Comparison of ENCODE assay signal across 15 cellular contexts in the genomic region with DNA sequence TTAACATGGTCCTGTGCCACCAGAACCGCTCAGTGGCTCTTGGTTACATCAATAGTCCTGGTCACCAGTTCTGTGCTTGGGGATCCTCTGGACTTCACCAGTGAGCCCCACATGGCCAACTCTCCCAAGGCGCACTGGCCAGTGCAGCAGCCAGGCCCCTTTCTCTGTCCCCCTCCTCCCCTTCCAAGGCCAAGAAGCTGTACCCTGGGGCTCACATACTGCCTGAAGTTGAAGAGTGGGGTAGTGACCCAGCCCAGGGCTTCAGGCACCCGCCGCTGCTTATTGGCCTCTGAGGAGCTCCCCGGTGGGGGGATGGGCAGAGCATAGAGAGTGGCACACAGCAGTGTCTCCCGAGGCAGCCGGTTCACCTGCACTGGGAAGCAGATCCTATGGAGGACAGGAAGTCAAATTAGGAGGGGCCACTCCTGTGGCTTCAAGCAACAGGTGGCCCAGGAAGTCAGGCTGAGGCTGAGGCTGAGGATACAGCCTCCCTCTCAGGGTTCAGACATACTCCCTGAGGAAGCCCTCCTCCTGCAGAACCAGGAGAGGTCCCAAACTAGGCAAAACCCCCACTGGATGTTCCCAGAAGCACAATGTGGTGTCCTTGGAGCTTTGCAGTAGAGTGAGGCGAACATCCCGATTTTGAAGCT. TPM values are rescaled to one million over a fixed set of nuclear protein-coding genes. Genes with fewer than 3 reads are reported as not detected.
DNase-seq lines count a peak whose midpoint lies in the region; ATAC-seq and TF ChIP-seq lines count a peak whose summit lies in the region.
"Had no signal": no experiment of that assay in that cellular context is flagged by ENCODE, and none has a peak within 500 bp of the region (broad histone marks: within the 10 kb centered on the region; RNA-seq: fewer than 3 reads in every experiment).

No MANE protein-coding gene starts in this region.

- DNase-seq in left ventricle myocardium inferior (no peak), left cardiac atrium (no peak), colonic mucosa (peak; percentile 41), neuronal stem cell (ENCODE audit: low spot score) (no peak), SIG-M5 treated with dmso at 0.1 percent for 504 hours (lab: John Stamatoyannopoulos, UW; ENCODE audit: unreplicated experiment) (no peak), progenitor cell of endocrine pancreas (ENCODE audit: low spot score, unreplicated experiment) (no peak)
- DNase-seq: amniotic stem cell; kidney; MV-4-11; NCI-H2171 treated with DMSO at 0.1 percent for 48 hours; stimulated activated CD4-positive, alpha-beta T cell treated with anti-CD3 and anti-CD28 coated beads, Interleukin-15, amount 100 ng/mL, for 24 hours; testis had no signal

- no peak for ATAC-seq in left cardiac atrium
- ATAC-seq in GM21447 (IDR thresholded peaks at IDR 0.05; ENCODE audit: unreplicated experiment), result no peak
- no peak for ATAC-seq in GM19397 (IDR thresholded peaks at IDR 0.05; ENCODE audit: unreplicated experiment)

- H3K4me1 ChIP-seq in left ventricle myocardium inferior (peaks cover 90% of the 10 kb centered on the region), colonic mucosa (peaks cover 24% of the 10 kb centered on the region), neuronal stem cell (ENCODE audit: control insufficient read depth in 2 of 2, insufficient read depth in 1 of 2, low read depth in 1 of 2, low read length in 2 of 2) (peaks cover 18 to 29% of the 10 kb centered on the region in 2 donors)

- intact Hi-C loops in left ventricle myocardium inferior (cut with micrococcal nuclease) (loop anchor here (5.0 kb wide), 1 partner anchor 53 kb away; no protein-coding TSS in a partner anchor), left cardiac atrium (cut with DNase I) (loop anchor here in 1 of 2 donors (5.0 kb wide), 1 partner anchor 53 kb away; no protein-coding TSS in a partner anchor), colonic mucosa (cut with DNase I) (no loop called here)

- peak overlapping the region; percentile 92 for H3K27ac ChIP-seq in left ventricle myocardium inferior (replicated peaks)
- peak overlapping the region; percentile 97 for H3K27ac ChIP-seq in colonic mucosa
- H3K27ac ChIP-seq in neuronal stem cell (replicated peaks; ENCODE audit: low read length), result no peak overlapping the region
- H3K27ac ChIP-seq: testis had no signal

- no peak overlapping the region for H2BK12ac ChIP-seq in neuronal stem cell (ENCODE audit: low read length)

- H3K9me3 ChIP-seq in left ventricle myocardium inferior (replicated peaks), result no peaks in the 10 kb centered on the region
- H3K9me3 ChIP-seq in colonic mucosa, result no peaks in the 10 kb centered on the region
- H3K9me3 ChIP-seq in neuronal stem cell (replicated peaks in 1 of 2; ENCODE audit: control insufficient read depth in 2 of 2, insufficient read depth in 1 of 2, low read depth in 1 of 2, low read length in 2 of 2), result no peaks in the 10 kb centered on the region
- H3K9me3 ChIP-seq: testis had no signal

- H3K27me3 Mint-ChIP-seq in progenitor cell of endocrine pancreas, result no peaks in the 10 kb centered on the region

- H3K4me2 ChIP-seq in neuronal stem cell (ENCODE audit: insufficient read depth, low read length, poor library complexity, severe bottlenecking), result no peak overlapping the region

- TF ChIP-seq CTCF in left ventricle myocardium inferior (IDR thresholded peaks at IDR 0.05; ENCODE audit: borderline replicate concordance), result no peak
- no peak for TF ChIP-seq CTCF in colonic mucosa (IDR thresholded peaks at IDR 0.05)
- no peak for TF ChIP-seq CTCF in progenitor cell of endocrine pancreas (IDR thresholded peaks at IDR 0.05; ENCODE audit: unreplicated experiment)

- no peak overlapping the region for H4K91ac ChIP-seq in neuronal stem cell (ENCODE audit: low read depth, low read length, poor library complexity)

- peak overlapping the region; percentile 4 for H3K4ac ChIP-seq in neuronal stem cell (ENCODE audit: low read length)

- H3K4me3 ChIP-seq in left ventricle myocardium inferior (peak overlapping the region; percentile 57), colonic mucosa (no peak overlapping the region), neuronal stem cell (ENCODE audit: low read length in 2 of 2) (no peak overlapping the region)
- H3K4me3 ChIP-seq: testis had no signal

- H4K8ac ChIP-seq in neuronal stem cell (ENCODE audit: low read depth, low read length), result no peak overlapping the region

- H3K23ac ChIP-seq in neuronal stem cell (ENCODE audit: low read depth, low read length, poor library complexity), result no peak overlapping the region

- H2BK120ac ChIP-seq in neuronal stem cell (ENCODE audit: low read depth, low read length), result no peak overlapping the region

- no peak overlapping the region for H2BK5ac ChIP-seq in neuronal stem cell (ENCODE audit: low read length)

- H3K27me3 ChIP-seq in left ventricle myocardium inferior (ENCODE audit: low read depth) (no peaks in the 10 kb centered on the region), colonic mucosa (no peaks in the 10 kb centered on the region), neuronal stem cell (ENCODE audit: control insufficient read depth in 3 of 3, insufficient read depth in 3 of 3, low read depth in 1 of 3, low read length in 3 of 3) (no peaks in the 10 kb centered on the region)
- H3K27me3 ChIP-seq: testis had no signal

- peaks cover 64% of the 10 kb centered on the region for H3K36me3 ChIP-seq in left ventricle myocardium inferior
- H3K36me3 ChIP-seq in colonic mucosa, result peaks cover 6% of the 10 kb centered on the region
- H3K36me3 ChIP-seq in neuronal stem cell (replicated peaks in 1 of 2; ENCODE audit: control insufficient read depth in 2 of 2, insufficient read depth in 2 of 2, low read length in 2 of 2), result peaks cover 28 to 89% of the 10 kb centered on the region in 2 donors

- H3K9me3 Mint-ChIP-seq in progenitor cell of endocrine pancreas (ENCODE audit: low read depth), result no peaks in the 10 kb centered on the region
- H3K9me3 Mint-ChIP-seq: activated T-helper 1 cell treated with anti-CD3 and anti-CD28 coated beads, Interleukin-12 subunit alpha, Interleukin-12 subunit beta, Interleukin-2, Interleukin-4 antibody, amounts not matched to agents 30 ng/mL and 10 ng/mL and 1 ng/mL, durations not matched to agents 14 hours and 24 hours and 36 hours had no signal

- no peaks in the 10 kb centered on the region for H3K79me1 ChIP-seq in neuronal stem cell (ENCODE audit: low read depth, low read length)

- no peak overlapping the region for H2BK15ac ChIP-seq in neuronal stem cell (ENCODE audit: low read length)

- H3K27ac Mint-ChIP-seq in progenitor cell of endocrine pancreas, result no peak overlapping the region

- H3K14ac ChIP-seq in neuronal stem cell (ENCODE audit: low read length), result no peak overlapping the region

- no peak overlapping the region for H2AFZ ChIP-seq in neuronal stem cell (ENCODE audit: low read length)

- no peak overlapping the region for H3K4me3 Mint-ChIP-seq in progenitor cell of endocrine pancreas (ENCODE audit: low read depth)
- H3K4me3 Mint-ChIP-seq: activated T-helper 1 cell treated with anti-CD3 and anti-CD28 coated beads, Interleukin-12 subunit alpha, Interleukin-12 subunit beta, Interleukin-2, Interleukin-4 antibody, amounts not matched to agents 30 ng/mL and 10 ng/mL and 1 ng/mL, durations not matched to agents 14 hours and 24 hours and 36 hours had no signal

- H3K4me1 Mint-ChIP-seq in progenitor cell of endocrine pancreas (ENCODE audit: low read depth), result peaks cover 4% of the 10 kb centered on the region

- no CpG with 5 or more reads among the region's 9 CpGs for WGBS in neuronal stem cell (ENCODE audit: extremely low coverage in 2 of 2, insufficient read length in 2 of 2, insufficient replicate concordance in 1 of 2), 2 donors

- H3K18ac ChIP-seq in neuronal stem cell (ENCODE audit: low read length), result peak overlapping the region; percentile 29

- H3K36me3 Mint-ChIP-seq in progenitor cell of endocrine pancreas (ENCODE audit: insufficient read depth), result peaks cover 24% of the 10 kb centered on the region

- peak overlapping the region; percentile 27 for H2AK5ac ChIP-seq in neuronal stem cell (ENCODE audit: low read depth, low read length)

- H3K9ac ChIP-seq in colonic mucosa (ENCODE audit: low read depth in 2 of 2, low read length in 2 of 2) (peak overlapping the region in 1 of 2 donors; percentile 88), neuronal stem cell (ENCODE audit: low read depth, low read length, poor library complexity) (no peak overlapping the region)

RNA-seq across cellular contexts. Expression of a gene that starts 38.1 kb away (rescaled TPM):
- total RNA-seq in left ventricle myocardium inferior (20.5 TPM), left cardiac atrium (10 to 100 TPM; 22.1 to 37.5 TPM), colonic mucosa (10 to 100 TPM; 50.8 to 79.6 TPM), progenitor cell of endocrine pancreas (42.6 and 43.3 TPM in 2 replicates)
- 18.4 TPM for polyA plus RNA-seq in neuronal stem cell (2013, experiment 1 of 2)
- polyA plus RNA-seq in neuronal stem cell (2013, experiment 2 of 2), result 19.2 TPM

RNA-seq across cellular contexts. Expression of a gene that starts 44.8 kb away (rescaled TPM):
- total RNA-seq in left ventricle myocardium inferior (18.5 TPM), left cardiac atrium (10 to 100 TPM; 21.2 to 21.7 TPM), colonic mucosa (10 to 100 TPM; 67.6 to 85.5 TPM), progenitor cell of endocrine pancreas (62.2 and 62.7 TPM in 2 replicates)
- polyA plus RNA-seq in neuronal stem cell (2013, experiment 1 of 2), result 15.3 TPM
- polyA plus RNA-seq in neuronal stem cell (2013, experiment 2 of 2), result 16.6 TPM
